ENCODE assay signal across 16 cellular contexts in genomic region chr13:26499209-26499601, GRCh38. TPM values are rescaled to one million over a fixed set of nuclear protein-coding genes. Genes with fewer than 3 reads are reported as not detected.
DNase-seq lines count a peak whose midpoint lies in the region; ATAC-seq and TF ChIP-seq lines count a peak whose summit lies in the region.
"Had no signal": no experiment of that assay in that cellular context is flagged by ENCODE, and none has a peak within 500 bp of the region (broad histone marks: within the 10 kb centered on the region; RNA-seq: fewer than 3 reads in every experiment).

No MANE protein-coding gene starts in this region.

- intact Hi-C loops in stomach (cut with DNase I; ENCODE audit: low total_unique reads), result no loop called here

- CTCF ChIA-PET in SK-N-SH (lab: Yijun Ruan, JAX), result interaction anchor here (0.6 to 6.1 kb wide), 4 partner anchors 16 to 448 kb away, joined by 3 to 105 read pairs (median 32); no protein-coding TSS in a partner anchor

- ATAC-seq in SK-N-SH treated with all-trans-retinoic acid at 6 μM for 48 hours (no peak), GM19023 (IDR thresholded peaks at IDR 0.05; ENCODE audit: unreplicated experiment) (no peak)

- no peak for TF ChIP-seq EP300 in SK-N-SH (IDR thresholded peaks at IDR 0.05; ENCODE audit: borderline replicate concordance in 1 of 2, low read depth in 1 of 2, low read length in 1 of 2)
- no peak for TF ChIP-seq EP300 in suprapubic skin (IDR thresholded peaks at IDR 0.05)
- no peak for TF ChIP-seq EP300 in stomach (IDR thresholded peaks at IDR 0.05)

- DNase-seq in SK-N-SH (no peak), NCI-H146 (lab: John Stamatoyannopoulos, UW) (peak; percentile 50), epithelial cell of proximal tubule (ENCODE audit: low read depth) (no peak), suprapubic skin (ENCODE audit: low spot score in 2 of 2) (no peak), WERI-Rb-1 (no peak), stomach (no peak)
- DNase-seq: ACHN; activated CD4-positive, alpha-beta T cell treated with anti-CD3 and anti-CD28 coated beads, Interleukin-2, amount 50 U/mL, for 48 hours; activated naive CD4-positive, alpha-beta T cell treated with anti-CD3 and anti-CD28 coated beads, Interleukin-2, amount 50 U/mL, for 16 hours; activated T-cell treated with anti-CD3 and anti-CD28 coated beads, Interleukin-2, amount 50 U/mL, for 24 hours; CD4-positive, CD25-positive, alpha-beta regulatory T cell; erythroblast; NCI-H2107 had no signal

- H3K9ac ChIP-seq in SK-N-SH, result no peak overlapping the region

- H3K4me1 ChIP-seq in SK-N-SH (ENCODE audit: control insufficient read depth in 1 of 2, insufficient read depth in 2 of 2, low read depth in 1 of 2, low read length in 1 of 2), result peaks cover 10 to 30% of the 10 kb centered on the region in 2 experiments; a peak in 3 of 4 replicates
- peaks cover 20% of the 10 kb centered on the region for H3K4me1 ChIP-seq in suprapubic skin
- peaks cover 0 to 5% (median 2%) of the 10 kb centered on the region in 4 donors for H3K4me1 ChIP-seq in stomach

- H2AFZ ChIP-seq in SK-N-SH (ENCODE audit: low read depth), result peak overlapping the region; percentile 71; the same call in 1 of the 2 replicates

- no peaks in the 10 kb centered on the region for H3K79me2 ChIP-seq in SK-N-SH (ENCODE audit: insufficient read depth)

- 70% methylated on average over 2 of the region's 2 CpGs for WGBS in SK-N-SH (ENCODE audit: low lambda C conversion rate)
- WGBS in suprapubic skin, result 56% methylated on average over 2 of the region's 2 CpGs
- 16 to 42% (median 22%) methylated on average over 2 of the region's 2 CpGs for WGBS in stomach, 5 donors

- H3K9me2 ChIP-seq in SK-N-SH, result no peaks in the 10 kb centered on the region

- H3K36me3 ChIP-seq in SK-N-SH (replicated peaks in 1 of 2; ENCODE audit: control insufficient read depth in 1 of 2, insufficient read depth in 2 of 2, low read length in 1 of 2), result no peaks in the 10 kb centered on the region
- no peaks in the 10 kb centered on the region for H3K36me3 ChIP-seq in suprapubic skin
- H3K36me3 ChIP-seq in WERI-Rb-1, result no peaks in the 10 kb centered on the region
- no peaks in the 10 kb centered on the region for H3K36me3 ChIP-seq in stomach
- H3K36me3 ChIP-seq: tibial nerve had no signal

- H3K9me3 ChIP-seq in SK-N-SH (no peaks in the 10 kb centered on the region), suprapubic skin (no peaks in the 10 kb centered on the region), WERI-Rb-1 (ENCODE audit: severe bottlenecking) (no peaks in the 10 kb centered on the region), stomach (no peaks in the 10 kb centered on the region)
- H3K9me3 ChIP-seq: tibial nerve had no signal

- no peak overlapping the region for H3K4me3 ChIP-seq in SK-N-SH (ENCODE audit: low read depth in 2 of 2, low read length in 1 of 2)
- peak overlapping the region; percentile 20 for H3K4me3 ChIP-seq in epithelial cell of proximal tubule (ENCODE audit: low read depth, low read length)
- no peak overlapping the region for H3K4me3 ChIP-seq in suprapubic skin
- no peak overlapping the region for H3K4me3 ChIP-seq in WERI-Rb-1 (ENCODE audit: low read depth, low read length)
- H3K4me3 ChIP-seq in stomach, result no peak overlapping the region
- H3K4me3 ChIP-seq: tibial nerve had no signal

- H3K4me2 ChIP-seq in SK-N-SH, result peak overlapping the region; percentile 69

- no peak for TF ChIP-seq RAD21 in SK-N-SH (IDR thresholded peaks at IDR 0.05; ENCODE audit: low read length)

- H3K27me3 ChIP-seq in SK-N-SH (ENCODE audit: insufficient read depth) (no peaks in the 10 kb centered on the region), suprapubic skin (no peaks in the 10 kb centered on the region), WERI-Rb-1 (ENCODE audit: insufficient read depth, low read depth, severe bottlenecking) (no peaks in the 10 kb centered on the region), stomach (peaks cover 0 to 14% (median 0%) of the 10 kb centered on the region in 3 donors)
- H3K27me3 ChIP-seq: tibial nerve had no signal

- POLR2A ChIA-PET in SK-N-SH (lab: Yijun Ruan, JAX), result no interaction called here

- no peak for TF ChIP-seq POLR2A in suprapubic skin (IDR thresholded peaks at IDR 0.05)
- no peak for TF ChIP-seq POLR2A in stomach (IDR thresholded peaks at IDR 0.05)

- peaks cover 31% of the 10 kb centered on the region for H3F3A ChIP-seq in SK-N-SH (replicated peaks; ENCODE audit: insufficient read depth)

- H3K27ac ChIP-seq in SK-N-SH (ENCODE audit: low read depth in 2 of 2, low read length in 1 of 2) (peak overlapping the region in 1 of 2 experiments; percentile 77; a peak in 3 of 4 replicates), suprapubic skin (peak overlapping the region; percentile 18), WERI-Rb-1 (no peak overlapping the region), stomach (no peak overlapping the region)
- H3K27ac ChIP-seq: tibial nerve had no signal

- TF ChIP-seq CTCF in SK-N-SH (IDR thresholded peaks at IDR 0.05) (no peak), epithelial cell of proximal tubule (conservative IDR thresholded peaks at IDR 0.05; ENCODE audit: low read depth, low read length) (peak; percentile 41), suprapubic skin (IDR thresholded peaks at IDR 0.05) (no peak), WERI-Rb-1 (IDR thresholded peaks at IDR 0.05; ENCODE audit: low read depth, low read length) (no peak), stomach (IDR thresholded peaks at IDR 0.05) (no peak)

- no peaks in the 10 kb centered on the region for H4K20me1 ChIP-seq in SK-N-SH (ENCODE audit: insufficient read depth)

TF ChIP-seq in SK-N-SH, 30 proteins besides CTCF, POLR2A, EP300 and RAD21 (continues in another document):
- TF ChIP-seq MAX (IDR thresholded peaks at IDR 0.05; ENCODE audit: low read depth) (no peak), TEAD4 (IDR thresholded peaks at IDR 0.05; ENCODE audit: borderline replicate concordance, insufficient read depth) (no peak), ZBTB33 (IDR thresholded peaks at IDR 0.05; ENCODE audit: borderline replicate concordance, low read depth) (no peak), FOSL2 (IDR thresholded peaks at IDR 0.05; ENCODE audit: borderline replicate concordance, low read depth) (no peak), RXRA (IDR thresholded peaks at IDR 0.05; ENCODE audit: borderline replicate concordance, low read depth) (no peak), ELF1 (IDR thresholded peaks at IDR 0.05) (no peak), SMC3 (IDR thresholded peaks at IDR 0.05; ENCODE audit: low read depth, low read length) (no peak)

TF ChIP-seq in SK-N-SH treated with all-trans-retinoic acid at 6 μM for 48 hours, 23 proteins besides CTCF, POLR2A, EP300 and RAD21 (continues in another document):
- no peak for TF ChIP-seq CREB5 (CRISPR knock-in tag; IDR thresholded peaks at IDR 0.05; ENCODE audit: low read depth)
- TF ChIP-seq RARB (CRISPR knock-in tag; IDR thresholded peaks at IDR 0.05), result no peak
- no peak for TF ChIP-seq BACH2 (CRISPR knock-in tag; IDR thresholded peaks at IDR 0.05; ENCODE audit: borderline replicate concordance)
- TF ChIP-seq CSDC2 (CRISPR knock-in tag; IDR thresholded peaks at IDR 0.05), result no peak
- TF ChIP-seq ISL1 (CRISPR knock-in tag; IDR thresholded peaks at IDR 0.05), result no peak
- no peak for TF ChIP-seq TSHZ2 (CRISPR knock-in tag; IDR thresholded peaks at IDR 0.05)
- TF ChIP-seq ESRRG (CRISPR knock-in tag; IDR thresholded peaks at IDR 0.05), result no peak
- TF ChIP-seq ZFP3 (CRISPR knock-in tag; IDR thresholded peaks at IDR 0.05), result no peak
- no peak for TF ChIP-seq OSR1 (CRISPR knock-in tag; IDR thresholded peaks at IDR 0.05)
- no peak for TF ChIP-seq ZNF70 (CRISPR knock-in tag; IDR thresholded peaks at IDR 0.05)
- no peak for TF ChIP-seq ZNF8 (CRISPR knock-in tag; IDR thresholded peaks at IDR 0.05)

RNA-seq across cellular contexts. Expression of gene WASF3, which starts 58.3 kb away (rescaled TPM):
- polyA plus RNA-seq in SK-N-SH (2012; rRNA removed), result 10.4 and 12.8 TPM in 2 replicates
- polyA plus RNA-seq in SK-N-SH (2012; cell fraction: cytosol; rRNA removed), result 14.4 and 14.8 TPM in 2 replicates
- 13.8 and 19.2 TPM in 2 replicates for polyA plus RNA-seq in SK-N-SH (2012; cell fraction: nucleus; rRNA removed)
- total RNA-seq in epithelial cell of proximal tubule, result 3.0 and 3.8 TPM in 2 replicates
- 10 to 100 TPM in 1 of 4 donors, 1 to 10 TPM in 3; 5.7 to 11.4 (median 7.2) TPM for total RNA-seq in suprapubic skin
- 10 to 100 TPM in 3 of 5 donors, 1 to 10 TPM in 1, under 1 TPM in 1; 0.87 to 12.8 (median 11.3) TPM for total RNA-seq in stomach
- 10 to 100 TPM in 1 of 3 donors, 1 to 10 TPM in 2; 3.5 to 11.0 (median 9.3) TPM for polyA plus RNA-seq in stomach
- polyA plus RNA-seq: CD4-positive, CD25-positive, alpha-beta regulatory T cell had no signal
